ENCODE assay signal across 1 cellular context in the genomic region with DNA sequence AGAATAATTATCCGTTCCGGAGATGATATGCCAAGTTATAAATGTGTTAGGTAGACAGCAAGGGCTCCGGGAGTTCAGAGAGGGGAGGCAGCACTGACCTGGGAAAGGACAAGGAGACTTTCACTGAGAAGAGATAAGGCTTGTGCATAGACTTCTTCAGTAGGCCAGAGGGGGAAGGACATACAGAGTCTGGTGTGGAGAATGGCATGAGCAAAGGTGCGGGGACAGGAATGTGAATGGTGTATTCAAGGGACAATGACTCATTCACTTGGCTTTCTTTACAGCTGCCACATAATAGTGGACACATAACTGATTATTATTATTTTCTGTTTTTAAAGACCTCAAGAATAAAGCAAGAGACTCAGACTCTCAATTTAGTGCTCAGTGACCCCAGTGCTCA.
TF ChIP-seq lines count a peak whose summit lies in the region.

No MANE protein-coding gene starts in this region.

TF ChIP-seq in endothelial cell of umbilical vein, 7 proteins besides CTCF, POLR2A, EP300 and RAD21 (continued from another document):
- TF ChIP-seq EZH2 (IDR thresholded peaks at IDR 0.05; ENCODE audit: borderline replicate concordance, low read depth, low read length, severe bottlenecking) = no peak
- no peak for TF ChIP-seq POLR2AphosphoS5 (IDR thresholded peaks at IDR 0.05; ENCODE audit: insufficient read depth, low read depth, low read length)
- peak; percentile 70 for TF ChIP-seq FOS (IDR thresholded peaks at IDR 0.05; ENCODE audit: borderline replicate concordance, insufficient read depth, low read length)
- TF ChIP-seq, protein P1, sequence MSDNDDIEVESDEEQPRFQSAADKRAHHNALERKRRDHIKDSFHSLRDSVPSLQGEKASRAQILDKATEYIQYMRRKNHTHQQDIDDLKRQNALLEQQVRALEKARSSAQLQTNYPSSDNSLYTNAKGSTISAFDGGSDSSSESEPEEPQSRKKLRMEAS (IDR thresholded peaks at IDR 0.05; ENCODE audit: insufficient read depth, insufficient read length) = no peak
